In the genomic region with DNA sequence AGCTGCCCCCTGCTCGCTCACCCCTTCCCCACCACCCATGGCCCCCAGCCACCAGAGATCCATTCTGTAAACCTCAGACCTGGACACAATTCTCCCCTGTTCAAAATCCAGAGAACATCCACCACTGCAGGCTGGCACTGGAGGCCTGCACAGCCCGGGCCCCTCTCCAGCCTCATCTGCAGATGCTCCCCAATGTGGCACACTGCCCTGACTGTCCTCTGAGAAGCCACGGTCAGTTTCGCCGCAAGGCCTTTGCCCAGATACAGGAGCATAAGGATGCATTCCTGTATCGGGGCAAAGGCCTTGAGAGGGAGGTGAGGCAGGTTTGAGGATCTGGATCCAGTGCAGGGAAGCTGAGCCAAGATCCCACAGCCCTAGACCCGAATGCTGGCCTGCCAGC, we compare ENCODE assay signal across 23 cellular contexts.
"Had no signal": no experiment of that assay in that cellular context is flagged by ENCODE, and none has a peak within 500 bp of the region (broad histone marks: within the 10 kb centered on the region; RNA-seq: fewer than 3 reads in every experiment).

No MANE protein-coding gene starts in this region.

- H3K9me3 Mint-ChIP-seq: dendritic cell treated with granulocyte-macrophage colony-stimulating factor and Interleukin-4, amounts not matched to agents 40 ng/mL and 50 ng/mL, for 4 days; mesothelial cell of epicardium; natural killer cell had no signal

- H3K27ac ChIP-seq: adrenal gland, breast epithelium, neutrophil, psoas muscle, SJSA1, thyroid gland, upper lobe of right lung had no signal

- ATAC-seq: activated CD8-positive, alpha-beta T cell treated with anti-CD3 and anti-CD28 coated beads, Interleukin-2, amount 10 ng/mL, durations not matched to agents 7 days and 5 days; left lobe of liver; natural killer cell; psoas muscle; right cardiac atrium; upper lobe of right lung had no signal

- H3K4me1 ChIP-seq: adrenal gland, breast epithelium, psoas muscle, SJSA1, thyroid gland, upper lobe of right lung had no signal

- H3K4me3 Mint-ChIP-seq: activated CD8-positive, alpha-beta T cell treated with anti-CD3 and anti-CD28 coated beads, Interleukin-2, amount 10 ng/mL, durations not matched to agents 7 days and 5 days; activated naive CD8-positive, alpha-beta T cell; dendritic cell treated with granulocyte-macrophage colony-stimulating factor and Interleukin-4, amounts not matched to agents 40 ng/mL and 50 ng/mL, for 4 days; mesothelial cell of epicardium; natural killer cell had no signal

- DNase-seq: activated CD4-positive, alpha-beta T cell treated with anti-CD3 and anti-CD28 coated beads for 1 hour; activated CD4-positive, alpha-beta T cell treated with anti-CD3 and anti-CD28 coated beads, Interleukin-2, amount 50 U/mL, for 1 hour; activated CD8-positive, alpha-beta T cell treated with anti-CD3 and anti-CD28 coated beads, Interleukin-2, amount 10 ng/mL, durations not matched to agents 7 days and 5 days; adrenal gland; effector CD8-positive, alpha-beta T cell; erythroblast; foreskin melanocyte; kidney; natural killer cell; psoas muscle; right cardiac atrium; stimulated activated CD4-positive, alpha-beta T cell treated with anti-CD3 and anti-CD28 coated beads, Interleukin-4, amount 100 ng/mL, for 24 hours; stimulated activated naive CD4-positive, alpha-beta T cell treated with Interleukin-2 at 50 U/mL for 16 hours; T-helper 1 cell; thyroid gland; upper lobe of right lung had no signal

- H3K4me3 ChIP-seq: adrenal gland, breast epithelium, psoas muscle, SJSA1, thyroid gland, upper lobe of right lung had no signal

- H3K27me3 ChIP-seq: adrenal gland, breast epithelium, thyroid gland, upper lobe of right lung had no signal

- H3K36me3 Mint-ChIP-seq: activated naive CD8-positive, alpha-beta T cell; mesothelial cell of epicardium; natural killer cell had no signal

- H3K36me3 ChIP-seq: adrenal gland, breast epithelium, neutrophil, SJSA1, thyroid gland, upper lobe of right lung had no signal

- H3K27me3 Mint-ChIP-seq: activated naive CD8-positive, alpha-beta T cell had no signal

- H3K27ac Mint-ChIP-seq: activated CD8-positive, alpha-beta T cell treated with anti-CD3 and anti-CD28 coated beads, Interleukin-2, amount 10 ng/mL, durations not matched to agents 7 days and 5 days; activated naive CD8-positive, alpha-beta T cell; dendritic cell treated with granulocyte-macrophage colony-stimulating factor and Interleukin-4, amounts not matched to agents 40 ng/mL and 50 ng/mL, for 4 days; mesothelial cell of epicardium; natural killer cell had no signal

- H3K9me3 ChIP-seq: adrenal gland, breast epithelium, neutrophil, psoas muscle, SJSA1, thyroid gland, upper lobe of right lung had no signal

- H3K4me1 Mint-ChIP-seq: natural killer cell had no signal
